ENCODE assay signal across 19 cellular contexts in genomic region chr4:70818921-70819320, GRCh38.
"Had no signal": no experiment of that assay in that cellular context is flagged by ENCODE, and none has a peak within 500 bp of the region (broad histone marks: within the 10 kb centered on the region; RNA-seq: fewer than 3 reads in every experiment).

No MANE protein-coding gene starts in this region.

- H3K36me3 ChIP-seq: prostate gland had no signal

- H3K9me3 ChIP-seq: prostate gland, right lobe of liver, suprapubic skin had no signal

- H3K27ac Mint-ChIP-seq: activated T-helper 2 cell treated with anti-CD3 and anti-CD28 coated beads, Interferon-gamma antibody, Interleukin-2, Interleukin-4, amounts not matched to agents 10 μg/mL and 5 μg/mL and 100 μg/mL, durations not matched to agents 14 hours and 24 hours and 36 hours; type B pancreatic cell had no signal

- ATAC-seq: esophagus mucosa, foreskin keratinocyte, left colon, right lobe of liver had no signal

- H3K4me3 ChIP-seq: lung, prostate gland, right lobe of liver, suprapubic skin had no signal

- H3K27me3 ChIP-seq: foreskin keratinocyte, right lobe of liver, suprapubic skin had no signal

- H3K9me3 Mint-ChIP-seq: activated naive CD4-positive, alpha-beta T cell treated with anti-CD3 and anti-CD28 coated beads, Interleukin-2, amount 50 U/mL, for 24 hours; activated T-helper 2 cell treated with anti-CD3 and anti-CD28 coated beads, Interferon-gamma antibody, Interleukin-2, Interleukin-4, amounts not matched to agents 10 μg/mL and 5 μg/mL and 100 μg/mL, durations not matched to agents 14 hours and 24 hours and 36 hours; brain; type B pancreatic cell had no signal

- H3K4me1 ChIP-seq: foreskin keratinocyte, prostate gland, right lobe of liver, suprapubic skin had no signal

- H3K27me3 Mint-ChIP-seq: activated naive CD4-positive, alpha-beta T cell treated with anti-CD3 and anti-CD28 coated beads, Interleukin-2, amount 50 U/mL, for 24 hours; brain; type B pancreatic cell had no signal

- H3K4me3 Mint-ChIP-seq: activated naive CD4-positive, alpha-beta T cell treated with anti-CD3 and anti-CD28 coated beads, Interleukin-2, amount 50 U/mL, for 24 hours; brain; type B pancreatic cell had no signal

- DNase-seq: activated CD4-positive, CD25-positive, alpha-beta regulatory T cell treated with anti-CD3 and anti-CD28 coated beads, Interleukin-2, amount 50 U/mL, for 72 hours; amygdala; cerebellar nuclear complex; dermis blood vessel endothelial cell; foreskin keratinocyte; left colon; midbrain; occipital lobe; right lobe of liver; stimulated activated naive CD4-positive, alpha-beta T cell; SW 1271 had no signal
